ENCODE assay signal across 16 cellular contexts in genomic region chr7:3206101-3206500, GRCh38.
A peak's percentile ranks its signal among the peaks of the same experiment; 100 is the strongest.
DNase-seq lines count a peak whose midpoint lies in the region; TF ChIP-seq lines count a peak whose summit lies in the region.
"Had no signal": no experiment of that assay in that cellular context is flagged by ENCODE, and none has a peak within 500 bp of the region (broad histone marks: within the 10 kb centered on the region; RNA-seq: fewer than 3 reads in every experiment).

No MANE protein-coding gene starts in this region.

- intact Hi-C loops in cardiac septum (cut with DNase I) (no loop called here), left ventricle myocardium inferior (cut with micrococcal nuclease) (no loop called here), vagina (cut with DNase I) (loop anchor here (5.0 kb wide), 1 partner anchor 179 kb away; no protein-coding TSS in a partner anchor), PC-9 (cut with micrococcal nuclease; ENCODE audit: unreplicated experiment) (no loop called here)

- CTCF ChIA-PET in PC-9 (lab: Charles Lee) = no interaction called here

- no peak overlapping the region for H3K27ac Mint-ChIP-seq in endodermal cell
- H3K27ac Mint-ChIP-seq: B cell; CD8-positive, alpha-beta T cell; H9 had no signal

- H3F3A ChIP-seq in PC-9 (ENCODE audit: insufficient read depth, low read depth) = no peaks in the 10 kb centered on the region

- H3K36me3 ChIP-seq in left ventricle myocardium inferior (no peaks in the 10 kb centered on the region), endodermal cell (ENCODE audit: control insufficient read depth, insufficient read depth, low read length) (no peaks in the 10 kb centered on the region), vagina (no peaks in the 10 kb centered on the region), PC-9 (ENCODE audit: low read depth) (no peaks in the 10 kb centered on the region)
- H3K36me3 ChIP-seq: BLaER1 treated with 17β-estradiol and CSF1 and Interleukin-3, amounts not matched to agents 10 nM and 100 nM had no signal

- no peak overlapping the region for H2AFZ ChIP-seq in PC-9

- H4K20me1 ChIP-seq in PC-9 (ENCODE audit: insufficient read depth) = no peaks in the 10 kb centered on the region
- H4K20me1 ChIP-seq: BLaER1 treated with 17β-estradiol and CSF1 and Interleukin-3, amounts not matched to agents 10 nM and 100 nM had no signal

- no peak overlapping the region for H3K4me3 Mint-ChIP-seq in endodermal cell
- H3K4me3 Mint-ChIP-seq: B cell; CD8-positive, alpha-beta T cell; H9 had no signal

- 72 to 86% methylated on average over 1 to 5 of the region's 5 CpGs for WGBS in endodermal cell (ENCODE audit: insufficient coverage in 1 of 2, insufficient read length in 1 of 2), 2 experiments

- no peak overlapping the region for H3K4me3 ChIP-seq in left ventricle myocardium inferior
- H3K4me3 ChIP-seq in endodermal cell (ENCODE audit: low read length) = no peak overlapping the region
- H3K4me3 ChIP-seq in vagina = no peak overlapping the region
- H3K4me3 ChIP-seq in PC-9 = no peak overlapping the region
- H3K4me3 ChIP-seq: BLaER1 treated with 17β-estradiol and CSF1 and Interleukin-3, amounts not matched to agents 10 nM and 100 nM; GM12878 had no signal

- no peaks in the 10 kb centered on the region for H3K9me3 ChIP-seq in left ventricle myocardium inferior (replicated peaks)
- no peaks in the 10 kb centered on the region for H3K9me3 ChIP-seq in endodermal cell (ENCODE audit: control insufficient read depth, low read length)
- no peaks in the 10 kb centered on the region for H3K9me3 ChIP-seq in vagina
- H3K9me3 ChIP-seq in PC-9 (ENCODE audit: insufficient read depth, low read depth) = no peaks in the 10 kb centered on the region

- H3K4me1 ChIP-seq in left ventricle myocardium inferior = no peaks in the 10 kb centered on the region
- H3K4me1 ChIP-seq in endodermal cell (ENCODE audit: control insufficient read depth, insufficient read depth, low read length) = no peaks in the 10 kb centered on the region
- H3K4me1 ChIP-seq in vagina = no peaks in the 10 kb centered on the region
- H3K4me1 ChIP-seq in PC-9 (replicated peaks; ENCODE audit: insufficient read depth) = 0 out of 2 replicates have a peak, but pooled peaks cover 3% of the 10 kb centered on the region

- no peak for TF ChIP-seq POLR2A in vagina (IDR thresholded peaks at IDR 0.05)

- DNase-seq in cardiac septum (ENCODE audit: low spot score) (peak; percentile 7), left ventricle myocardium inferior (no peak), endodermal cell (peak; percentile 9), mesenteric fat pad (ENCODE audit: low spot score) (peak; percentile 30), vagina (ENCODE audit: extremely low spot score in 2 of 2) (peak; percentile 25 to 58), NCI-H2171 (lab: John Stamatoyannopoulos, UW) (no peak), PC-9 (no peak), SHP77 (lab: John Stamatoyannopoulos, UW) (no peak)
- DNase-seq: 8988T, Calu3, DMS79 treated with DMSO at 0.1 percent for 48 hours, H9 had no signal

- TF ChIP-seq CTCF in left ventricle myocardium inferior (IDR thresholded peaks at IDR 0.05; ENCODE audit: borderline replicate concordance) = no peak
- TF ChIP-seq CTCF in endodermal cell (conservative IDR thresholded peaks at IDR 0.05) = no peak
- no peak for TF ChIP-seq CTCF in vagina (IDR thresholded peaks at IDR 0.05)
- no peak for TF ChIP-seq CTCF in PC-9 (conservative IDR thresholded peaks at IDR 0.05)

- H3K79me2 ChIP-seq in PC-9 (ENCODE audit: low read depth) = no peaks in the 10 kb centered on the region

- H3K9me3 Mint-ChIP-seq in endodermal cell = no peaks in the 10 kb centered on the region
- H3K9me3 Mint-ChIP-seq: CD8-positive, alpha-beta T cell; H9 had no signal

- no peak overlapping the region for H3K9ac ChIP-seq in endodermal cell (ENCODE audit: extremely low read depth, low read length, poor library complexity, severe bottlenecking)
- H3K9ac ChIP-seq: BLaER1 treated with 17β-estradiol and CSF1 and Interleukin-3, amounts not matched to agents 10 nM and 100 nM had no signal

- no peak overlapping the region for H3K27ac ChIP-seq in left ventricle myocardium inferior (replicated peaks)
- no peak overlapping the region for H3K27ac ChIP-seq in endodermal cell (ENCODE audit: low read depth, low read length)
- H3K27ac ChIP-seq in vagina = no peak overlapping the region
- no peak overlapping the region for H3K27ac ChIP-seq in PC-9
- H3K27ac ChIP-seq: BLaER1 treated with 17β-estradiol and CSF1 and Interleukin-3, amounts not matched to agents 10 nM and 100 nM had no signal

- H3K36me3 Mint-ChIP-seq in endodermal cell (ENCODE audit: low read depth) = no peaks in the 10 kb centered on the region
- H3K36me3 Mint-ChIP-seq: CD8-positive, alpha-beta T cell had no signal

- H3K9me2 ChIP-seq in PC-9 (ENCODE audit: insufficient read depth) = 0 out of 2 replicates have a peak, but pooled peaks cover 3% of the 10 kb centered on the region

- POLR2A ChIA-PET in PC-9 (lab: Charles Lee; ENCODE audit: unreplicated experiment) = no interaction called here

- BruUV-seq in PC-9 (replicated peaks; lab: Mats Ljungman, UMichigan) = no TSS peak

- no peaks in the 10 kb centered on the region for H3K27me3 ChIP-seq in left ventricle myocardium inferior (ENCODE audit: low read depth)
- no peaks in the 10 kb centered on the region for H3K27me3 ChIP-seq in endodermal cell (ENCODE audit: control insufficient read depth, insufficient read depth, low read length, poor library complexity, severe bottlenecking)
- H3K27me3 ChIP-seq in vagina = no peaks in the 10 kb centered on the region
- H3K27me3 ChIP-seq in PC-9 (ENCODE audit: insufficient read depth, low read depth) = no peaks in the 10 kb centered on the region
- H3K27me3 ChIP-seq: BLaER1 treated with 17β-estradiol and CSF1 and Interleukin-3, amounts not matched to agents 10 nM and 100 nM had no signal

- no peak overlapping the region for H3K4me2 ChIP-seq in PC-9
- H3K4me2 ChIP-seq: BLaER1 treated with 17β-estradiol and CSF1 and Interleukin-3, amounts not matched to agents 10 nM and 100 nM had no signal

- H3K27me3 Mint-ChIP-seq in endodermal cell (ENCODE audit: insufficient read depth) = peaks cover 2% of the 10 kb centered on the region
- H3K27me3 Mint-ChIP-seq: B cell had no signal

- H3K4me1 Mint-ChIP-seq in endodermal cell = peaks cover 15% of the 10 kb centered on the region

Comparison
In these comparisons a context has a peak if more than half of its experiments do, and no peak if none do; other contexts are left out.
1. DNase-seq: peak in cardiac septum (single experiment), endodermal cell (single experiment), mesenteric fat pad (single experiment) and vagina (2 of 2); none in left ventricle myocardium inferior (single experiment), NCI-H2171 (single experiment), PC-9 (0 of 2) and SHP77 (0 of 2).